ENCODE assay signal across 8 cellular contexts in the genomic region with DNA sequence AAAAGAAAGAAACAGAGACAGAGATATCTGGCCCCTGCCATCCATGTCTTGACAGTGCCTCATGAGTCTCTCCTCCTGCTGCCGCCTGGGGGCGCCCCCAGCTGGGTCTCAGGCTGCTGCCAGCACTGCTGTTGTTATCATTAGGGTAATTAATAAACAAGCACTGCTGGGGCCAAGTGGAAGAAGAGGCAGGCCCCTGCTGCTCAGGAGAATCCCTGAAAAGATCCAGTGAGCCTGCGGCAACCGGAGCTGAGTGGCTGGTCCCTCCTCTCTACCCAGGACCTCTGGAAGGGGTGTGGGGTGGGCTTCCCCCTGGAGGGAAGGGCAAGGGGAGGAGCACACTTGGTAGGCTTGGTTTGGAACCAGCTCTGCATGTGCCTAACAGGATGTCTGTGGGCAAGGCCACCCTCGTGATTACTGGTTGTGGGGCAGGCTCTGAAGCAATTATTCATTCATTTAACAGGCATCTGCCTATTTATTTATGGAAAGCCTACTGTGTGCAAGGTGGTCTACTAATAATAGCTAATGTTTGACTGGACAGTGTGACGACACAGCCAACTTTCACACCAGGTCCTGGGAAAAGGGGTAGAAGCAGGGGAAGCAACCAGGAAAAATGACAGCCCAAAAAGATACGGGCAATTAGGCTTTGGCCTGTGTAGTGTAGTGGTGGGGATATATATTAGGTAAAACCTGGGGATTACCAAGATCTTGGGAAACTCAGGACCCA. TPM values are rescaled to one million over a fixed set of nuclear protein-coding genes. Genes with fewer than 3 reads are reported as not detected.
A peak's percentile ranks its signal among the peaks of the same experiment; 100 is the strongest.
DNase-seq lines count a peak whose midpoint lies in the region; ATAC-seq and TF ChIP-seq lines count a peak whose summit lies in the region.

No MANE protein-coding gene starts in this region.

- intact Hi-C loops in body of pancreas (cut with DNase I), result no loop called here

- H3K9me3 ChIP-seq in body of pancreas (no peaks in the 10 kb centered on the region), iPS-18a (ENCODE audit: control insufficient read depth, low read depth, low read length) (no peaks in the 10 kb centered on the region)

- H3K9ac ChIP-seq in iPS-18a (ENCODE audit: low read length), result no peak overlapping the region

- WGBS in body of pancreas, 2 donors, result 3 to 4% methylated on average over 7 of the region's 7 CpGs

- H3K4me1 ChIP-seq in body of pancreas (peaks cover 25% of the 10 kb centered on the region), iPS-18a (ENCODE audit: control insufficient read depth, low read depth, low read length) (peaks cover 30% of the 10 kb centered on the region)

- H3K27me3 ChIP-seq in body of pancreas (no peaks in the 10 kb centered on the region), iPS-18a (ENCODE audit: control insufficient read depth, insufficient read depth, low read length) (peaks cover 15% of the 10 kb centered on the region)

- no peak for TF ChIP-seq POLR2A in body of pancreas (IDR thresholded peaks at IDR 0.05)

- ATAC-seq in GM19463 (IDR thresholded peaks at IDR 0.05; ENCODE audit: unreplicated experiment) (peak; percentile 63), body of pancreas (peak; percentile 61), HG03457 (IDR thresholded peaks at IDR 0.05; ENCODE audit: unreplicated experiment) (no peak)

- TF ChIP-seq CTCF in body of pancreas (IDR thresholded peaks at IDR 0.05), result peak; percentile 46 to 78 (median 73)

- DNase-seq in AML-193 (lab: John Stamatoyannopoulos, UW), result peak; percentile 75 to 77
- peak; percentile 65 for DNase-seq in NCI-H1694 treated with DMSO at 0.1 percent for 48 hours (lab: John Stamatoyannopoulos, UW)
- peak; percentile 83 for DNase-seq in UCSD-AML1 (lab: John Stamatoyannopoulos, UW; ENCODE audit: unreplicated experiment)
- peak; percentile 65 to 78 (median 72) for DNase-seq in body of pancreas

- no peaks in the 10 kb centered on the region for H3K36me3 ChIP-seq in body of pancreas (replicated peaks in 1 of 2; ENCODE audit: insufficient read depth in 1 of 2, low read depth in 2 of 2)
- peaks cover 4% of the 10 kb centered on the region for H3K36me3 ChIP-seq in iPS-18a (ENCODE audit: control insufficient read depth, low read depth, low read length)

- H3K4me3 ChIP-seq in body of pancreas (no peak overlapping the region), iPS-18a (ENCODE audit: low read length) (peak overlapping the region; percentile 58), skin epidermis (peak overlapping the region in 3 of 7 experiments; percentile 22 to 63 (median 60))

- H3K27ac ChIP-seq in body of pancreas (peak overlapping the region in 2 of 4 donors; percentile 9 to 33), iPS-18a (ENCODE audit: low read length) (no peak overlapping the region), skin epidermis (peak overlapping the region in 12 of 21 experiments; percentile 33 to 87 (median 58))

RNA-seq across cellular contexts. Expression of a gene that starts 1.2 kb away (rescaled TPM):
- 10 to 100 TPM; 10.9 to 12.5 TPM for total RNA-seq in body of pancreas

RNA-seq across cellular contexts. Expression of a gene that starts 13.8 kb away (rescaled TPM):
- 10 to 100 TPM; 23.1 to 43.5 TPM for total RNA-seq in body of pancreas

RNA-seq across cellular contexts. Expression of a gene that starts 44.2 kb away (rescaled TPM):
- not detected for total RNA-seq in body of pancreas
